8 cellular contexts compared by ENCODE assay signal in genomic region chr5:95962475-95962773, GRCh38. TPM values are rescaled to one million over a fixed set of nuclear protein-coding genes. Genes with fewer than 3 reads are reported as not detected.
DNase-seq lines count a peak whose midpoint lies in the region; ATAC-seq and TF ChIP-seq lines count a peak whose summit lies in the region.

No MANE protein-coding gene starts in this region.

- 44 to 64% methylated on average over 8 of the region's 8 CpGs for WGBS in transverse colon (ENCODE audit: low coverage in 1 of 2), 2 donors

- CTCF ChIA-PET in activated naive CD4-positive, alpha-beta T cell treated with anti-CD3 and anti-CD28 coated beads for 36 hours (lab: Charles Lee): interaction anchor here (0.7 to 3.9 kb wide), 5 partner anchors 9 to 374 kb away, joined by 3 to 21 read pairs (median 5); no protein-coding TSS in a partner anchor

- H3K27ac Mint-ChIP-seq in activated naive CD4-positive, alpha-beta T cell treated with anti-CD3 and anti-CD28 coated beads for 36 hours: peak overlapping the region; percentile 87
- H3K27ac Mint-ChIP-seq in brain: peak overlapping the region in 2 of 5 experiments; percentile 68 to 72

- no peaks in the 10 kb centered on the region for H3K9me3 ChIP-seq in lower lobe of right lung
- H3K9me3 ChIP-seq in transverse colon: no peaks in the 10 kb centered on the region

- no peak for TF ChIP-seq CTCF in brain (conservative IDR thresholded peaks at IDR 0.05)
- no peak for TF ChIP-seq CTCF in lower lobe of right lung (IDR thresholded peaks at IDR 0.05)
- no peak for TF ChIP-seq CTCF in transverse colon (IDR thresholded peaks at IDR 0.05)

- H3K4me1 Mint-ChIP-seq in activated naive CD4-positive, alpha-beta T cell treated with anti-CD3 and anti-CD28 coated beads for 36 hours (ENCODE audit: low read depth): peaks cover 39% of the 10 kb centered on the region
- H3K4me1 Mint-ChIP-seq in brain: peaks cover 26% of the 10 kb centered on the region

- TF ChIP-seq POLR2A in transverse colon (IDR thresholded peaks at IDR 0.05): no peak

- peak overlapping the region; percentile 93 for H3K4me3 Mint-ChIP-seq in activated naive CD4-positive, alpha-beta T cell treated with anti-CD3 and anti-CD28 coated beads for 36 hours
- peak overlapping the region; percentile 83 to 92 (median 85) for H3K4me3 Mint-ChIP-seq in brain

- H3K36me3 Mint-ChIP-seq in activated naive CD4-positive, alpha-beta T cell treated with anti-CD3 and anti-CD28 coated beads for 36 hours (ENCODE audit: low read depth): peaks cover 13% of the 10 kb centered on the region
- no peaks in the 10 kb centered on the region for H3K36me3 Mint-ChIP-seq in brain

- intact Hi-C loops in activated naive CD4-positive, alpha-beta T cell treated with anti-CD3 and anti-CD28 coated beads for 36 hours (cut with micrococcal nuclease): loop anchor here (1.0 to 10.0 kb wide), 10 partner anchors 103 to 1222 kb away; partner anchors contain the start of genes ARSK, CAST, ERAP1 and RHOBTB3
- intact Hi-C loops in lower lobe of right lung (cut with DNase I) (no loop called here), transverse colon (cut with DNase I; ENCODE audit: low total_unique reads) (no loop called here)

- H3K27ac ChIP-seq in lower lobe of right lung: peak overlapping the region; percentile 99
- peak overlapping the region; percentile 98 to 100 (median 99) for H3K27ac ChIP-seq in transverse colon

- no peaks in the 10 kb centered on the region for H3K27me3 ChIP-seq in lower lobe of right lung (ENCODE audit: low read depth)
- H3K27me3 ChIP-seq in transverse colon: no peaks in the 10 kb centered on the region

- no peaks in the 10 kb centered on the region for H3K9me3 Mint-ChIP-seq in activated naive CD4-positive, alpha-beta T cell treated with anti-CD3 and anti-CD28 coated beads for 36 hours
- H3K9me3 Mint-ChIP-seq in brain: no peaks in the 10 kb centered on the region

- H3K4me3 ChIP-seq in lower lobe of right lung (peak overlapping the region; percentile 82), transverse colon (peak overlapping the region in 3 of 4 donors; percentile 86 to 95 (median 93))

- DNase-seq in activated naive CD4-positive, alpha-beta T cell treated with anti-CD3 and anti-CD28 coated beads for 36 hours: no peak
- no peak for DNase-seq in activated naive CD4-positive, alpha-beta T cell treated with Interleukin-2 at 50 U/mL for 16 hours
- DNase-seq in lower lobe of right lung: no peak
- no peak for DNase-seq in transverse colon
- no peak for DNase-seq in NCI-H526 treated with DMSO at 0.1 percent for 48 hours (lab: John Stamatoyannopoulos, UW)
- no peak for DNase-seq in SKM-1 (lab: John Stamatoyannopoulos, UW; ENCODE audit: unreplicated experiment)

- in situ Hi-C loops in transverse colon (cut with MboI; ENCODE audit: low pct_ligation_motif_present in 1 of 4, low pct_unique_long_range_greater_than_20kb in 1 of 4, low sequenced_read_pairs in 3 of 4): loop anchor here in 2 of 4 donors (25.0 kb wide), 2 partner anchors 100 to 375 kb away; no protein-coding TSS in a partner anchor

- ATAC-seq in lower lobe of right lung (no peak), HG03432 (IDR thresholded peaks at IDR 0.05; ENCODE audit: unreplicated experiment) (no peak)

- H3K4me1 ChIP-seq in lower lobe of right lung (peaks cover 29% of the 10 kb centered on the region), transverse colon (peaks cover 3 to 36% (median 24%) of the 10 kb centered on the region in 4 donors)

- H3K27me3 Mint-ChIP-seq in activated naive CD4-positive, alpha-beta T cell treated with anti-CD3 and anti-CD28 coated beads for 36 hours (ENCODE audit: low read depth): no peaks in the 10 kb centered on the region
- peaks cover 21% of the 10 kb centered on the region for H3K27me3 Mint-ChIP-seq in brain

- H3K36me3 ChIP-seq in lower lobe of right lung: no peaks in the 10 kb centered on the region
- H3K36me3 ChIP-seq in transverse colon: no peaks in the 10 kb centered on the region

- no peak for TF ChIP-seq EP300 in transverse colon (IDR thresholded peaks at IDR 0.05; ENCODE audit: low read depth)

RNA-seq across cellular contexts. Expression of gene ELL2, which starts 0.8 kb away (rescaled TPM):
- total RNA-seq in activated naive CD4-positive, alpha-beta T cell treated with anti-CD3 and anti-CD28 coated beads for 36 hours: 10 to 100 TPM; 75.0 to 78.6 TPM
- polyA plus RNA-seq in brain (ENCODE audit: insufficient read depth, low read depth, low replicate concordance): 4.8 TPM
- total RNA-seq in lower lobe of right lung (57.5 TPM), transverse colon (10 to 100 TPM in 3 of 4 donors, 1 to 10 TPM in 1; 5.8 to 46.8 (median 19.7) TPM)
